1 cellular context compared by ENCODE assay signal in the genomic region with DNA sequence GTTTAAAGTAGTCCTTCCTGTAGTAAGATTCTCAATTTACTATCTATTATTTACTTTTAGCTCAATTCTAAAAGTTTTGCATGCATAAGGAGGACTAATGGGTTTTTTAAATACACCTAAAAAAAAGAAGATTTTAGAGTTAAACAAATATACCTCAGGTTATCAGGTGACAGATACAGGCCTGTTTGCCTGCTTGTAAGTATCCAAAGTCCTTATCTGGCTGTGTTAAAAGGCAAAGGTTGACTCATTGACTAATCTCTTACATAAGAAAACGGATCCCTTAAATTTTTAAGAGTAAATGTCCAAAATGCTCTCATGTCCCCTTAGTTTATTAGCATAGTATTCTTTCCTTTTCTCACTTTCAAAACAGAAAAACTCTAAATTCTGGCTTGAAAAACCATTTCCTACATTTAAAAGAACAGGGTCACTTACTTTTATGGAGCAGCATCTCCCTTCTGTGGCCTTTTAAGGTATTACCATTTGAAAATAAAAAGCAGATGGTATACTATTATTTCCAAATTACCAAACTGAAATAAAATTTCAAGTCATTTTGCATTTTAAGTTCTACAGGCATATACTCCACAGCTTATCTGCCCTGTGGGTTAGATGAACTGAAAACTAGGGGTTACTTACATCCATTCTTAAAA.
TF ChIP-seq lines count a peak whose summit lies in the region.

No MANE protein-coding gene starts in this region.

TF ChIP-seq in HepG2, 621 proteins besides CTCF, POLR2A, EP300 and RAD21 (continued from another document):
- TF ChIP-seq, protein P1, sequence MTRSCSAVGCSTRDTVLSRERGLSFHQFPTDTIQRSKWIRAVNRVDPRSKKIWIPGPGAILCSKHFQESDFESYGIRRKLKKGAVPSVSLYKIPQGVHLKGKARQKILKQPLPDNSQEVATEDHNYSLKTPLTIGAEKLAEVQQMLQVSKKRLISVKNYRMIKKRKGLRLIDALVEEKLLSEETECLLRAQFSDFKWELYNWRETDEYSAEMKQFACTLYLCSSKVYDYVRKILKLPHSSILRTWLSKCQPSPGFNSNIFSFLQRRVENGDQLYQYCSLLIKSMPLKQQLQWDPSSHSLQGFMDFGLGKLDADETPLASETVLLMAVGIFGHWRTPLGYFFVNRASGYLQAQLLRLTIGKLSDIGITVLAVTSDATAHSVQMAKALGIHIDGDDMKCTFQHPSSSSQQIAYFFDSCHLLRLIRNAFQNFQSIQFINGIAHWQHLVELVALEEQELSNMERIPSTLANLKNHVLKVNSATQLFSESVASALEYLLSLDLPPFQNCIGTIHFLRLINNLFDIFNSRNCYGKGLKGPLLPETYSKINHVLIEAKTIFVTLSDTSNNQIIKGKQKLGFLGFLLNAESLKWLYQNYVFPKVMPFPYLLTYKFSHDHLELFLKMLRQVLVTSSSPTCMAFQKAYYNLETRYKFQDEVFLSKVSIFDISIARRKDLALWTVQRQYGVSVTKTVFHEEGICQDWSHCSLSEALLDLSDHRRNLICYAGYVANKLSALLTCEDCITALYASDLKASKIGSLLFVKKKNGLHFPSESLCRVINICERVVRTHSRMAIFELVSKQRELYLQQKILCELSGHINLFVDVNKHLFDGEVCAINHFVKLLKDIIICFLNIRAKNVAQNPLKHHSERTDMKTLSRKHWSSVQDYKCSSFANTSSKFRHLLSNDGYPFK (CRISPR knock-in tag; IDR thresholded peaks at IDR 0.05; ENCODE audit: borderline replicate concordance): no peak
- TF ChIP-seq, protein P2, sequence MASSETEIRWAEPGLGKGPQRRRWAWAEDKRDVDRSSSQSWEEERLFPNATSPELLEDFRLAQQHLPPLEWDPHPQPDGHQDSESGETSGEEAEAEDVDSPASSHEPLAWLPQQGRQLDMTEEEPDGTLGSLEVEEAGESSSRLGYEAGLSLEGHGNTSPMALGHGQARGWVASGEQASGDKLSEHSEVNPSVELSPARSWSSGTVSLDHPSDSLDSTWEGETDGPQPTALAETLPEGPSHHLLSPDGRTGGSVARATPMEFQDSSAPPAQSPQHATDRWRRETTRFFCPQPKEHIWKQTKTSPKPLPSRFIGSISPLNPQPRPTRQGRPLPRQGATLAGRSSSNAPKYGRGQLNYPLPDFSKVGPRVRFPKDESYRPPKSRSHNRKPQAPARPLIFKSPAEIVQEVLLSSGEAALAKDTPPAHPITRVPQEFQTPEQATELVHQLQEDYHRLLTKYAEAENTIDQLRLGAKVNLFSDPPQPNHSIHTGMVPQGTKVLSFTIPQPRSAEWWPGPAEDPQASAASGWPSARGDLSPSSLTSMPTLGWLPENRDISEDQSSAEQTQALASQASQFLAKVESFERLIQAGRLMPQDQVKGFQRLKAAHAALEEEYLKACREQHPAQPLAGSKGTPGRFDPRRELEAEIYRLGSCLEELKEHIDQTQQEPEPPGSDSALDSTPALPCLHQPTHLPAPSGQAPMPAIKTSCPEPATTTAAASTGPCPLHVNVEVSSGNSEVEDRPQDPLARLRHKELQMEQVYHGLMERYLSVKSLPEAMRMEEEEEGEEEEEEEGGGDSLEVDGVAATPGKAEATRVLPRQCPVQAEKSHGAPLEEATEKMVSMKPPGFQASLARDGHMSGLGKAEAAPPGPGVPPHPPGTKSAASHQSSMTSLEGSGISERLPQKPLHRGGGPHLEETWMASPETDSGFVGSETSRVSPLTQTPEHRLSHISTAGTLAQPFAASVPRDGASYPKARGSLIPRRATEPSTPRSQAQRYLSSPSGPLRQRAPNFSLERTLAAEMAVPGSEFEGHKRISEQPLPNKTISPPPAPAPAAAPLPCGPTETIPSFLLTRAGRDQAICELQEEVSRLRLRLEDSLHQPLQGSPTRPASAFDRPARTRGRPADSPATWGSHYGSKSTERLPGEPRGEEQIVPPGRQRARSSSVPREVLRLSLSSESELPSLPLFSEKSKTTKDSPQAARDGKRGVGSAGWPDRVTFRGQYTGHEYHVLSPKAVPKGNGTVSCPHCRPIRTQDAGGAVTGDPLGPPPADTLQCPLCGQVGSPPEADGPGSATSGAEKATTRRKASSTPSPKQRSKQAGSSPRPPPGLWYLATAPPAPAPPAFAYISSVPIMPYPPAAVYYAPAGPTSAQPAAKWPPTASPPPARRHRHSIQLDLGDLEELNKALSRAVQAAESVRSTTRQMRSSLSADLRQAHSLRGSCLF (CRISPR knock-in tag; IDR thresholded peaks at IDR 0.05; ENCODE audit: borderline replicate concordance): no peak
- TF ChIP-seq, protein P3, sequence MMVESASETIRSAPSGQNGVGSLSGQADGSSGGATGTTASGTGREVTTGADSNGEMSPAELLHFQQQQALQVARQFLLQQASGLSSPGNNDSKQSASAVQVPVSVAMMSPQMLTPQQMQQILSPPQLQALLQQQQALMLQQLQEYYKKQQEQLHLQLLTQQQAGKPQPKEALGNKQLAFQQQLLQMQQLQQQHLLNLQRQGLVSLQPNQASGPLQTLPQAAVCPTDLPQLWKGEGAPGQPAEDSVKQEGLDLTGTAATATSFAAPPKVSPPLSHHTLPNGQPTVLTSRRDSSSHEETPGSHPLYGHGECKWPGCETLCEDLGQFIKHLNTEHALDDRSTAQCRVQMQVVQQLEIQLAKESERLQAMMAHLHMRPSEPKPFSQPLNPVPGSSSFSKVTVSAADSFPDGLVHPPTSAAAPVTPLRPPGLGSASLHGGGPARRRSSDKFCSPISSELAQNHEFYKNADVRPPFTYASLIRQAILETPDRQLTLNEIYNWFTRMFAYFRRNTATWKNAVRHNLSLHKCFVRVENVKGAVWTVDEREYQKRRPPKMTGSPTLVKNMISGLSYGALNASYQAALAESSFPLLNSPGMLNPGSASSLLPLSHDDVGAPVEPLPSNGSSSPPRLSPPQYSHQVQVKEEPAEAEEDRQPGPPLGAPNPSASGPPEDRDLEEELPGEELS (CRISPR knock-in tag; IDR thresholded peaks at IDR 0.05): peak; percentile 37; the same call in 1 of the 2 replicates
- TF ChIP-seq, protein P4, sequence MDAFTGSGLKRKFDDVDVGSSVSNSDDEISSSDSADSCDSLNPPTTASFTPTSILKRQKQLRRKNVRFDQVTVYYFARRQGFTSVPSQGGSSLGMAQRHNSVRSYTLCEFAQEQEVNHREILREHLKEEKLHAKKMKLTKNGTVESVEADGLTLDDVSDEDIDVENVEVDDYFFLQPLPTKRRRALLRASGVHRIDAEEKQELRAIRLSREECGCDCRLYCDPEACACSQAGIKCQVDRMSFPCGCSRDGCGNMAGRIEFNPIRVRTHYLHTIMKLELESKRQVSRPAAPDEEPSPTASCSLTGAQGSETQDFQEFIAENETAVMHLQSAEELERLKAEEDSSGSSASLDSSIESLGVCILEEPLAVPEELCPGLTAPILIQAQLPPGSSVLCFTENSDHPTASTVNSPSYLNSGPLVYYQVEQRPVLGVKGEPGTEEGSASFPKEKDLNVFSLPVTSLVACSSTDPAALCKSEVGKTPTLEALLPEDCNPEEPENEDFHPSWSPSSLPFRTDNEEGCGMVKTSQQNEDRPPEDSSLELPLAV (CRISPR knock-in tag; conservative IDR thresholded peaks at IDR 0.05; ENCODE audit: low read depth): no peak
- TF ChIP-seq SCMH1 (CRISPR knock-in tag; IDR thresholded peaks at IDR 0.05; ENCODE audit: borderline replicate concordance): no peak
- TF ChIP-seq, protein P5, sequence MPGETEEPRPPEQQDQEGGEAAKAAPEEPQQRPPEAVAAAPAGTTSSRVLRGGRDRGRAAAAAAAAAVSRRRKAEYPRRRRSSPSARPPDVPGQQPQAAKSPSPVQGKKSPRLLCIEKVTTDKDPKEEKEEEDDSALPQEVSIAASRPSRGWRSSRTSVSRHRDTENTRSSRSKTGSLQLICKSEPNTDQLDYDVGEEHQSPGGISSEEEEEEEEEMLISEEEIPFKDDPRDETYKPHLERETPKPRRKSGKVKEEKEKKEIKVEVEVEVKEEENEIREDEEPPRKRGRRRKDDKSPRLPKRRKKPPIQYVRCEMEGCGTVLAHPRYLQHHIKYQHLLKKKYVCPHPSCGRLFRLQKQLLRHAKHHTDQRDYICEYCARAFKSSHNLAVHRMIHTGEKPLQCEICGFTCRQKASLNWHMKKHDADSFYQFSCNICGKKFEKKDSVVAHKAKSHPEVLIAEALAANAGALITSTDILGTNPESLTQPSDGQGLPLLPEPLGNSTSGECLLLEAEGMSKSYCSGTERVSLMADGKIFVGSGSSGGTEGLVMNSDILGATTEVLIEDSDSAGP (CRISPR knock-in tag; IDR thresholded peaks at IDR 0.05; ENCODE audit: borderline replicate concordance): no peak
- TF ChIP-seq NR2F1 (CRISPR knock-in tag; IDR thresholded peaks at IDR 0.05): 0 out of 4 replicates have a peak, but pooled peaks of 1 of the 2 experiments have one; percentile 11
- TF ChIP-seq, protein P6, sequence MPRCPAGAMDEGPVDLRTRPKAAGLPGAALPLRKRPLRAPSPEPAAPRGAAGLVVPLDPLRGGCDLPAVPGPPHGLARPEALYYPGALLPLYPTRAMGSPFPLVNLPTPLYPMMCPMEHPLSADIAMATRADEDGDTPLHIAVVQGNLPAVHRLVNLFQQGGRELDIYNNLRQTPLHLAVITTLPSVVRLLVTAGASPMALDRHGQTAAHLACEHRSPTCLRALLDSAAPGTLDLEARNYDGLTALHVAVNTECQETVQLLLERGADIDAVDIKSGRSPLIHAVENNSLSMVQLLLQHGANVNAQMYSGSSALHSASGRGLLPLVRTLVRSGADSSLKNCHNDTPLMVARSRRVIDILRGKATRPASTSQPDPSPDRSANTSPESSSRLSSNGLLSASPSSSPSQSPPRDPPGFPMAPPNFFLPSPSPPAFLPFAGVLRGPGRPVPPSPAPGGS (CRISPR knock-in tag; IDR thresholded peaks at IDR 0.05): no peak
- TF ChIP-seq, protein P7, sequence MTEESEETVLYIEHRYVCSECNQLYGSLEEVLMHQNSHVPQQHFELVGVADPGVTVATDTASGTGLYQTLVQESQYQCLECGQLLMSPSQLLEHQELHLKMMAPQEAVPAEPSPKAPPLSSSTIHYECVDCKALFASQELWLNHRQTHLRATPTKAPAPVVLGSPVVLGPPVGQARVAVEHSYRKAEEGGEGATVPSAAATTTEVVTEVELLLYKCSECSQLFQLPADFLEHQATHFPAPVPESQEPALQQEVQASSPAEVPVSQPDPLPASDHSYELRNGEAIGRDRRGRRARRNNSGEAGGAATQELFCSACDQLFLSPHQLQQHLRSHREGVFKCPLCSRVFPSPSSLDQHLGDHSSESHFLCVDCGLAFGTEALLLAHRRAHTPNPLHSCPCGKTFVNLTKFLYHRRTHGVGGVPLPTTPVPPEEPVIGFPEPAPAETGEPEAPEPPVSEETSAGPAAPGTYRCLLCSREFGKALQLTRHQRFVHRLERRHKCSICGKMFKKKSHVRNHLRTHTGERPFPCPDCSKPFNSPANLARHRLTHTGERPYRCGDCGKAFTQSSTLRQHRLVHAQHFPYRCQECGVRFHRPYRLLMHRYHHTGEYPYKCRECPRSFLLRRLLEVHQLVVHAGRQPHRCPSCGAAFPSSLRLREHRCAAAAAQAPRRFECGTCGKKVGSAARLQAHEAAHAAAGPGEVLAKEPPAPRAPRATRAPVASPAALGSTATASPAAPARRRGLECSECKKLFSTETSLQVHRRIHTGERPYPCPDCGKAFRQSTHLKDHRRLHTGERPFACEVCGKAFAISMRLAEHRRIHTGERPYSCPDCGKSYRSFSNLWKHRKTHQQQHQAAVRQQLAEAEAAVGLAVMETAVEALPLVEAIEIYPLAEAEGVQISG (CRISPR knock-in tag; IDR thresholded peaks at IDR 0.05): no peak
- no peak for TF ChIP-seq KLF6 (CRISPR knock-in tag; IDR thresholded peaks at IDR 0.05)
- TF ChIP-seq ZFP36L2 (CRISPR knock-in tag; IDR thresholded peaks at IDR 0.05): no peak
- TF ChIP-seq ZSCAN9 (CRISPR knock-in tag; IDR thresholded peaks at IDR 0.05; ENCODE audit: borderline replicate concordance): no peak
- TF ChIP-seq BRD4 (CRISPR knock-in tag; IDR thresholded peaks at IDR 0.05): no peak
- TF ChIP-seq ZSCAN21 (CRISPR knock-in tag; IDR thresholded peaks at IDR 0.05; ENCODE audit: borderline replicate concordance): no peak
- TF ChIP-seq MAFK (conservative IDR thresholded peaks at IDR 0.05 in 1 of 2, IDR thresholded peaks at IDR 0.05 in 1 of 2; ENCODE audit: low read length in 2 of 2): no peak
- peak; percentile 79 for TF ChIP-seq HNF4A (CRISPR knock-in tag; IDR thresholded peaks at IDR 0.05)
- no peak for TF ChIP-seq SP1 (IDR thresholded peaks at IDR 0.05)
- TF ChIP-seq SP1 (CRISPR knock-in tag; IDR thresholded peaks at IDR 0.05): no peak
- peak; percentile 18; the same call in 1 of the 2 replicates for TF ChIP-seq ATF1 (CRISPR knock-in tag; IDR thresholded peaks at IDR 0.05)
- TF ChIP-seq, protein P8, sequence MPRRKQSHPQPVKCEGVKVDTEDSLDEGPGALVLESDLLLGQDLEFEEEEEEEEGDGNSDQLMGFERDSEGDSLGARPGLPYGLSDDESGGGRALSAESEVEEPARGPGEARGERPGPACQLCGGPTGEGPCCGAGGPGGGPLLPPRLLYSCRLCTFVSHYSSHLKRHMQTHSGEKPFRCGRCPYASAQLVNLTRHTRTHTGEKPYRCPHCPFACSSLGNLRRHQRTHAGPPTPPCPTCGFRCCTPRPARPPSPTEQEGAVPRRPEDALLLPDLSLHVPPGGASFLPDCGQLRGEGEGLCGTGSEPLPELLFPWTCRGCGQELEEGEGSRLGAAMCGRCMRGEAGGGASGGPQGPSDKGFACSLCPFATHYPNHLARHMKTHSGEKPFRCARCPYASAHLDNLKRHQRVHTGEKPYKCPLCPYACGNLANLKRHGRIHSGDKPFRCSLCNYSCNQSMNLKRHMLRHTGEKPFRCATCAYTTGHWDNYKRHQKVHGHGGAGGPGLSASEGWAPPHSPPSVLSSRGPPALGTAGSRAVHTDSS (CRISPR knock-in tag; conservative IDR thresholded peaks at IDR 0.05): no peak
- TF ChIP-seq, protein P9, sequence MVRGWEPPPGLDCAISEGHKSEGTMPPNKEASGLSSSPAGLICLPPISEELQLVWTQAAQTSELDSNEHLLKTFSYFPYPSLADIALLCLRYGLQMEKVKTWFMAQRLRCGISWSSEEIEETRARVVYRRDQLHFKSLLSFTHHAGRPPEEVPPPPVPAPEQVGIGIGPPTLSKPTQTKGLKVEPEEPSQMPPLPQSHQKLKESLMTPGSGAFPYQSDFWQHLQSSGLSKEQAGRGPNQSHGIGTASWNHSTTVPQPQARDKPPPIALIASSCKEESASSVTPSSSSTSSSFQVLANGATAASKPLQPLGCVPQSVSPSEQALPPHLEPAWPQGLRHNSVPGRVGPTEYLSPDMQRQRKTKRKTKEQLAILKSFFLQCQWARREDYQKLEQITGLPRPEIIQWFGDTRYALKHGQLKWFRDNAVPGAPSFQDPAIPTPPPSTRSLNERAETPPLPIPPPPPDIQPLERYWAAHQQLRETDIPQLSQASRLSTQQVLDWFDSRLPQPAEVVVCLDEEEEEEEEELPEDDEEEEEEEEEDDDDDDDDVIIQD (CRISPR knock-in tag; IDR thresholded peaks at IDR 0.05; ENCODE audit: low read depth): peak; percentile 16; the same call in 1 of the 2 replicates
- no peak for TF ChIP-seq HNRNPL (IDR thresholded peaks at IDR 0.05; ENCODE audit: low read depth, low read length)
- TF ChIP-seq ZNF652 (CRISPR knock-in tag; IDR thresholded peaks at IDR 0.05; ENCODE audit: borderline replicate concordance, low read depth): peak; percentile 62; the same call in 1 of the 2 replicates
